ENCODE assay signal across 12 cellular contexts in the genomic region with DNA sequence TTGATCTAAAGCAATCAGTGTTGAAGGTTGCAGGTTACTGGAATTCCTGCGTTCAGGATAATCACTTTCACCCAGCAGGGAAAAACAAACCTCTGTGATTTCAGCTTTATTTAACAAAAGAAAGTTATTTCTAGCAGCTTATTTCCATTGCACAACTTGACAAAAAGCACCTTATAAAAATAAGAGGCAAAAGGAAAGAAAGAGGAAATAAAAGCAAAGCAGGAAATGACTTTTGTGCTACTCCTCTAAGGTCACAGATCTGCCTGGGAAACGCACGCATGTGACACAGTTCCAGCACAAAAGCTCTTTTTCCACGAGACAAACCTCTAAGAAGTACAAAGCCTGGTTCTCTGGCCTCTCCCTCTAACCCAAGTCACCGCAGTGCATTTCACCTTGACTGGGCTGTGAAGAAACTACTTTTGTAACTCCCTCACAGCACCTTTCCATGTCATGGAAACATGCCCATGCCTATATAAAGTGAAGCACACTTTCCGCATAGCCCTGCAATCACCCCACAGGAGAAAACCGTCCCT. TPM values are rescaled to one million over a fixed set of nuclear protein-coding genes. Genes with fewer than 3 reads are reported as not detected.
DNase-seq lines count a peak whose midpoint lies in the region; ATAC-seq and TF ChIP-seq lines count a peak whose summit lies in the region.
"Had no signal": no experiment of that assay in that cellular context is flagged by ENCODE, and none has a peak within 500 bp of the region (broad histone marks: within the 10 kb centered on the region; RNA-seq: fewer than 3 reads in every experiment).

No MANE protein-coding gene starts in this region.

- ATAC-seq in activated CD8-positive, alpha-beta T cell treated with anti-CD3 and anti-CD28 coated beads for 36 hours = no peak
- no peak for ATAC-seq in activated CD8-positive, alpha-beta T cell treated with anti-CD3 and anti-CD28 coated beads, Interleukin-2, amount 10 ng/mL, durations not matched to agents 7 days and 5 days

- TF ChIP-seq CTCF in activated CD8-positive, alpha-beta T cell treated with anti-CD3 and anti-CD28 coated beads for 36 hours (IDR thresholded peaks at IDR 0.05) = no peak
- TF ChIP-seq CTCF in VCaP (conservative IDR thresholded peaks at IDR 0.05) (no peak), brain microvascular endothelial cell (IDR thresholded peaks at IDR 0.05; ENCODE audit: low read depth, low read length, missing control alignments) (no peak), testis (IDR thresholded peaks at IDR 0.05) (no peak)

- H3K27ac ChIP-seq in VCaP = peak overlapping the region; percentile 35
- peak overlapping the region; percentile 91 for H3K27ac ChIP-seq in temporal lobe (ENCODE audit: low read depth, low read length)
- no peak overlapping the region for H3K27ac ChIP-seq in brain microvascular endothelial cell
- no peak overlapping the region for H3K27ac ChIP-seq in testis

- H3K9me3 Mint-ChIP-seq in activated CD8-positive, alpha-beta T cell treated with anti-CD3 and anti-CD28 coated beads for 36 hours = no peaks in the 10 kb centered on the region
- no peaks in the 10 kb centered on the region for H3K9me3 Mint-ChIP-seq in activated CD8-positive, alpha-beta T cell treated with anti-CD3 and anti-CD28 coated beads, Interleukin-2, amount 10 ng/mL, durations not matched to agents 7 days and 5 days (ENCODE audit: insufficient read depth)

- intact Hi-C loops in activated CD8-positive, alpha-beta T cell treated with anti-CD3 and anti-CD28 coated beads for 36 hours (cut with micrococcal nuclease) = no loop called here
- intact Hi-C loops in testis (cut with DNase I; ENCODE audit: low total_unique reads) = no loop called here

- H3K9me3 ChIP-seq in testis = no peaks in the 10 kb centered on the region

- 62 to 64% methylated on average over 7 of the region's 7 CpGs for WGBS in testis, 2 donors

- H3K4me3 ChIP-seq in brain microvascular endothelial cell (ENCODE audit: low read depth, low read length) = no peak overlapping the region
- no peak overlapping the region for H3K4me3 ChIP-seq in testis

- CTCF ChIA-PET in activated CD8-positive, alpha-beta T cell treated with anti-CD3 and anti-CD28 coated beads for 36 hours (lab: Charles Lee) = no interaction called here
- CTCF ChIA-PET in activated CD8-positive, alpha-beta T cell treated with anti-CD3 and anti-CD28 coated beads, Interleukin-2, amount 10 ng/mL, durations not matched to agents 7 days and 5 days (lab: Charles Lee) = no interaction called here

- TF ChIP-seq POLR2A in testis (IDR thresholded peaks at IDR 0.05) = no peak

- H3K27me3 ChIP-seq in brain microvascular endothelial cell (replicated peaks) (no peaks in the 10 kb centered on the region), testis (no peaks in the 10 kb centered on the region)

- POLR2A ChIA-PET in activated CD8-positive, alpha-beta T cell treated with anti-CD3 and anti-CD28 coated beads for 36 hours (lab: Charles Lee) = no interaction called here
- POLR2A ChIA-PET in activated CD8-positive, alpha-beta T cell treated with anti-CD3 and anti-CD28 coated beads, Interleukin-2, amount 10 ng/mL, durations not matched to agents 7 days and 5 days (lab: Charles Lee) = no interaction called here

- in situ Hi-C loops in brain microvascular endothelial cell (cut with HindIII; ENCODE audit: low pct_ligation_motif_present, low sequenced_read_pairs) = no loop called here

- no peak overlapping the region for H3K27ac Mint-ChIP-seq in activated CD8-positive, alpha-beta T cell treated with anti-CD3 and anti-CD28 coated beads for 36 hours
- H3K27ac Mint-ChIP-seq in activated CD8-positive, alpha-beta T cell treated with anti-CD3 and anti-CD28 coated beads, Interleukin-2, amount 10 ng/mL, durations not matched to agents 7 days and 5 days = no peak overlapping the region

- H3K27me3 Mint-ChIP-seq in activated CD8-positive, alpha-beta T cell treated with anti-CD3 and anti-CD28 coated beads for 36 hours = no peaks in the 10 kb centered on the region
- no peaks in the 10 kb centered on the region for H3K27me3 Mint-ChIP-seq in activated CD8-positive, alpha-beta T cell treated with anti-CD3 and anti-CD28 coated beads, Interleukin-2, amount 10 ng/mL, durations not matched to agents 7 days and 5 days (ENCODE audit: low read depth)

- peaks cover 3% of the 10 kb centered on the region for H3K4me1 Mint-ChIP-seq in activated CD8-positive, alpha-beta T cell treated with anti-CD3 and anti-CD28 coated beads for 36 hours (ENCODE audit: low read depth)
- H3K4me1 Mint-ChIP-seq in activated CD8-positive, alpha-beta T cell treated with anti-CD3 and anti-CD28 coated beads, Interleukin-2, amount 10 ng/mL, durations not matched to agents 7 days and 5 days (ENCODE audit: low read depth) = peaks cover 3% of the 10 kb centered on the region

- H3K36me3 ChIP-seq in brain microvascular endothelial cell (replicated peaks) = no peaks in the 10 kb centered on the region
- H3K36me3 ChIP-seq in testis (ENCODE audit: low read depth, missing control alignments) = no peaks in the 10 kb centered on the region

- no peaks in the 10 kb centered on the region for H3K4me1 ChIP-seq in testis

- H3K4me3 Mint-ChIP-seq in activated CD8-positive, alpha-beta T cell treated with anti-CD3 and anti-CD28 coated beads for 36 hours = no peak overlapping the region
- no peak overlapping the region for H3K4me3 Mint-ChIP-seq in activated CD8-positive, alpha-beta T cell treated with anti-CD3 and anti-CD28 coated beads, Interleukin-2, amount 10 ng/mL, durations not matched to agents 7 days and 5 days

- DNase-seq in activated CD8-positive, alpha-beta T cell treated with anti-CD3 and anti-CD28 coated beads for 36 hours = peak; percentile 10
- DNase-seq in activated CD8-positive, alpha-beta T cell treated with anti-CD3 and anti-CD28 coated beads, Interleukin-2, amount 10 ng/mL, durations not matched to agents 7 days and 5 days = no peak
- peak; percentile 85 for DNase-seq in medulla oblongata (ENCODE audit: extremely low spot score)
- DNase-seq in brain microvascular endothelial cell = no peak
- DNase-seq in testis = no peak
- no peak for DNase-seq in SW480 (ENCODE audit: low spot score)
- DNase-seq: activated gamma-delta T cell, kidney glomerular epithelial cell, NCI-H1417 treated with DMSO at 0.1 percent for 48 hours, trophoblast cell had no signal

- H3K36me3 Mint-ChIP-seq in activated CD8-positive, alpha-beta T cell treated with anti-CD3 and anti-CD28 coated beads for 36 hours (ENCODE audit: low read depth) = no peaks in the 10 kb centered on the region
- no peaks in the 10 kb centered on the region for H3K36me3 Mint-ChIP-seq in activated CD8-positive, alpha-beta T cell treated with anti-CD3 and anti-CD28 coated beads, Interleukin-2, amount 10 ng/mL, durations not matched to agents 7 days and 5 days (ENCODE audit: low read depth)

RNA-seq across cellular contexts. Expression of gene ANK3, which starts 0.9 kb away (rescaled TPM):
- total RNA-seq in activated CD8-positive, alpha-beta T cell treated with anti-CD3 and anti-CD28 coated beads for 36 hours = 10 to 100 TPM; 10.3 to 12.0 TPM
- total RNA-seq in activated CD8-positive, alpha-beta T cell treated with anti-CD3 and anti-CD28 coated beads, Interleukin-2, amount 10 ng/mL, durations not matched to agents 7 days and 5 days = 1 to 10 TPM; 4.5 to 5.3 TPM
- total RNA-seq in temporal lobe (305 TPM), testis (10 to 100 TPM; 38.6 to 39.9 TPM)
- 23.5 TPM for polyA plus RNA-seq in testis (ENCODE audit: insufficient read depth, low read depth, low replicate concordance)

Comparison
In these comparisons a context has a peak if more than half of its experiments do, and no peak if none do; other contexts are left out.
1. DNase-seq: peak in activated CD8-positive, alpha-beta T cell treated with anti-CD3 and anti-CD28 coated beads for 36 hours (single experiment) and medulla oblongata (single experiment); none in activated CD8-positive, alpha-beta T cell treated with anti-CD3 and anti-CD28 coated beads, Interleukin-2, amount 10 ng/mL, durations not matched to agents 7 days and 5 days (single experiment), brain microvascular endothelial cell (single experiment), testis (single experiment) and SW480 (single experiment).
2. H3K27ac ChIP-seq: peak in VCaP (single experiment) and temporal lobe (single experiment); none in brain microvascular endothelial cell (single experiment) and testis (0 of 2).